ENCODE assay signal across 20 cellular contexts in the genomic region with DNA sequence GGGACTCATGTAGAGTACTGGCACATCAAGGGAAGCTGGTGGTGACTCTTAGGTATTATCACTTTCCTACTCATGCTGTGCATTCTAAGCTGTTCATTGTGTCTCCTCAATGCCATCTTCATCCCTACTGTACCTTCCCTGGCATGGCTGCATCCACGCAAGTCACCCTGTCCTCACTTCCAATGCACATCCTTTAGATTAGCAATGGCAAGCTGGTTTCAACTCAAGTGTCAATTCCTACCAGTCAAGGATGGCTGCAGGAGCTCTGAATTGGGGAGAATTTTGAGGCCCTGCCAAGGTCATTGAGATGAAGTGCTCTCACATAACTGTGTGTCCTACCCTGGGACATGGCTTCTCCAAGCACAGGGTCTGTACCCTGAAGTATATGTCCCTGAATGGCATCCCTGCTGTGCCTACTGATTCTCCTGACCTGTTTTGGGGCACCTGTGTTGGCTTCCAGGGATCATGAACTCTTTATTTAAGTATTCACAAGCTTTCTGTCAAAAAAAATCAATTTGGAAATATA. TPM values are rescaled to one million over a fixed set of nuclear protein-coding genes. Genes with fewer than 3 reads are reported as not detected.
"Had no signal": no experiment of that assay in that cellular context is flagged by ENCODE, and none has a peak within 500 bp of the region (broad histone marks: within the 10 kb centered on the region; RNA-seq: fewer than 3 reads in every experiment).

No MANE protein-coding gene starts in this region.

- H3K36me3 ChIP-seq: neutrophil, pancreas, vagina had no signal

- H3K4me3 ChIP-seq: pancreas, vagina had no signal

- DNase-seq: activated CD8-positive, alpha-beta memory T cell treated with anti-CD3 and anti-CD28 coated beads, Interleukin-2, amount 50 U/mL, for 48 hours; activated naive CD4-positive, alpha-beta T cell; activated naive CD8-positive, alpha-beta T cell treated with anti-CD3 and anti-CD28 coated beads for 36 hours; activated T-cell treated with anti-CD3 and anti-CD28 coated beads, Interleukin-2, amount 50 U/mL, for 4 hours; amniotic stem cell; effector CD8-positive, alpha-beta T cell; foreskin melanocyte; glutamatergic neuron; hypothalamus; pancreas; stimulated activated CD4-positive, alpha-beta T cell treated with anti-CD3 and anti-CD28 coated beads, Interleukin-2, amount 100 ng/mL, for 48 hours; stimulated activated CD8-positive, alpha-beta memory T cell treated with anti-CD3 and anti-CD28 coated beads, Interleukin-4, amount 100 ng/mL, for 48 hours; stimulated activated naive B cell treated with anti-CD40 and anti-IgM and Interleukin-4, amounts not matched to agents 10 μg/mL and 1 μg/mL and 100 μg/mL, for 72 hours; T-helper 9 cell had no signal

- H3K4me1 ChIP-seq: pancreas had no signal

- ATAC-seq: activated T-cell treated with anti-CD3 and anti-CD28 coated beads, Interleukin-2, amount 50 U/mL, for 4 hours; pancreas; sciatic nerve; stimulated activated naive B cell treated with anti-CD40 and anti-IgM and Interleukin-4, amounts not matched to agents 10 μg/mL and 1 μg/mL and 100 μg/mL, for 72 hours; WTC11 had no signal

- H3K9me3 ChIP-seq: neutrophil, pancreas, vagina had no signal

- H3K27ac ChIP-seq: neutrophil, pancreas, vagina had no signal

- H3K27me3 ChIP-seq: pancreas, vagina had no signal

RNA-seq across cellular contexts. Expression of gene COL4A1, which starts 24.6 kb away (rescaled TPM):
- total RNA-seq: activated CD8-positive, alpha-beta memory T cell treated with anti-CD3 and anti-CD28 coated beads for 36 hours; activated naive CD8-positive, alpha-beta T cell treated with anti-CD3 and anti-CD28 coated beads for 36 hours; activated T-helper 2 cell treated with anti-CD3 and anti-CD28 coated beads, Interferon-gamma antibody, Interleukin-2, Interleukin-4, amounts not matched to agents 10 μg/mL and 5 μg/mL and 100 μg/mL, durations not matched to agents 14 hours and 24 hours and 36 hours had no signal

RNA-seq across cellular contexts. Expression of gene COL4A2, which starts 24.7 kb away (rescaled TPM):
- total RNA-seq: activated CD8-positive, alpha-beta memory T cell treated with anti-CD3 and anti-CD28 coated beads for 36 hours; activated naive CD8-positive, alpha-beta T cell treated with anti-CD3 and anti-CD28 coated beads for 36 hours; activated T-helper 2 cell treated with anti-CD3 and anti-CD28 coated beads, Interferon-gamma antibody, Interleukin-2, Interleukin-4, amounts not matched to agents 10 μg/mL and 5 μg/mL and 100 μg/mL, durations not matched to agents 14 hours and 24 hours and 36 hours had no signal
